Comparison of ENCODE assay signal across 11 cellular contexts in the genomic region with DNA sequence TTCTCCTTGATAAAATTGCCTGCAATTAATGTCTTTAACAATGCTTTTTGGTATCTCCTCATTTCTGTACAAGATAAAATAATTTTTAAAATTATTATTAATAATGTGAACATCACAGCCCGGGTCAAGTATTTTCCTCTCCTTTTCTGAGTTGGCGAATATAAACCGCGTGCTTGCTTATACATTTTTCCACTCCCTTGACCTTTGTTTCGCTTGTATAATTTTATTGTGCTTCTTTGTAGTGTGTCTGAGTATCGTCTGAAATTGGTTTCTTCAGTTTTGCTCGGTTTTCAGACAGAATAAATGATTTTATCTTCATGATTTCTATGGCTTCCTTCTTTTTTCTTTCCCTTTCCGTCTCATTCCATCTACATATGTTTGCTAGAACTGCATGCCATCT.
"Had no signal": no experiment of that assay in that cellular context is flagged by ENCODE, and none has a peak within 500 bp of the region (broad histone marks: within the 10 kb centered on the region; RNA-seq: fewer than 3 reads in every experiment).

No MANE protein-coding gene starts in this region.

- H3K4me2 ChIP-seq: GM23338 had no signal

- H2AFZ ChIP-seq: GM23248, GM23338 had no signal

- ATAC-seq: GM23338, HCT116 had no signal

- H3K27ac ChIP-seq: GM23248 had no signal

- H3K9me3 ChIP-seq: HAP-1 had no signal

- H3K36me3 ChIP-seq: HAP-1 had no signal

- H3K4me1 ChIP-seq: HAP-1 had no signal

- DNase-seq: GM23248, GOT3, H7, H9, HCEC 1CT, HFFc6 had no signal

- H3K4me3 ChIP-seq: GM23248, GM23338, HAP-1 had no signal

- FAIRE-seq: H1, H54 had no signal
